ENCODE assay signal across 1 cellular context in the genomic region with DNA sequence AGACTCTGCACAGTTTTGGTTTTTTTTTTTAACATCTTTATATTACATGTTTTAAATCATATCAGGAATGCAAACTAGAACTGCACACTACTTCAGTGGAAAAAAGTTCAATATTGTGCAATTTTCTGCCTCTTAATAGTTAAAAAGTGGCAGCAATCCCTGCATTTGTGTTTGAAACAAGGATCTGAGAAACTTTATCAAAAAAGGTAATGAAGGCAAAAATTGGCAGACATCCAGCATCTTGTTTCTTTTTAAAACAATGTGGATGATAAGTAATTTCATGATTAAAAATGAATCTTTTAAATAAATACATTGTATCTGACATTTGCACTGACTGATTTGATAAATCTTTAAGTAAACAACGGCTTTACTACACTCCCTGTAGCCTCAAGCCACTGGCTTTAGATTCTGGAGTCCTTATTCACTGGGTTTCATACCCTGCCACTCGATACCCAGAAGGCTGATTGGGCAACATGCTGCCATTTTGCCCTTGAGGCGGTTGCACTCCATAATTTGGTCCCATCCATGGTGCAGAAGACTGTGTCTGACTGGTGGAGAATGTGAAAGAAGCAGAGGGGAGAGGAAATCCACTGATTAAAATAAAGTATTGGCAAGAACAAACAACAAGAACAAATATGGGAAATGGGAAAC.
TF ChIP-seq lines count a peak whose summit lies in the region.

No MANE protein-coding gene starts in this region.

TF ChIP-seq in K562, 482 proteins besides CTCF, POLR2A, EP300 and RAD21:
- TF ChIP-seq HDAC3 (IDR thresholded peaks at IDR 0.05; ENCODE audit: borderline replicate concordance, partially characterized antibody) (no peak), L3MBTL2 (IDR thresholded peaks at IDR 0.05) (no peak), NCOA6 (IDR thresholded peaks at IDR 0.05) (no peak), ZNF184 (CRISPR knock-in tag; IDR thresholded peaks at IDR 0.05) (no peak), RAD51 (IDR thresholded peaks at IDR 0.05; ENCODE audit: borderline replicate concordance, low read depth) (no peak), ESRRA (IDR thresholded peaks at IDR 0.05; ENCODE audit: borderline replicate concordance, low read depth) (no peak), NFIC (IDR thresholded peaks at IDR 0.05) (peak; percentile 82), ZNF124 (CRISPR knock-in tag; IDR thresholded peaks at IDR 0.05) (no peak), NFE2L1 (tag; IDR thresholded peaks at IDR 0.05; ENCODE audit: borderline replicate concordance, low read depth) (no peak), ZC3H8 (IDR thresholded peaks at IDR 0.05) (no peak), DPF2 (IDR thresholded peaks at IDR 0.05) (no peak), NFXL1 (CRISPR knock-in tag; IDR thresholded peaks at IDR 0.05) (no peak), ZFP36 (IDR thresholded peaks at IDR 0.05; ENCODE audit: low read depth, low read length, partially characterized antibody) (no peak), SRSF1 (IDR thresholded peaks at IDR 0.05; ENCODE audit: low read depth, low read length) (no peak), CEBPB (tag; IDR thresholded peaks at IDR 0.05) (0 out of 2 replicates have a peak, but pooled peaks have one; percentile 9), ASH1L (IDR thresholded peaks at IDR 0.05; ENCODE audit: borderline replicate concordance, low read depth, partially characterized antibody) (no peak)
- TF ChIP-seq, protein P1, sequence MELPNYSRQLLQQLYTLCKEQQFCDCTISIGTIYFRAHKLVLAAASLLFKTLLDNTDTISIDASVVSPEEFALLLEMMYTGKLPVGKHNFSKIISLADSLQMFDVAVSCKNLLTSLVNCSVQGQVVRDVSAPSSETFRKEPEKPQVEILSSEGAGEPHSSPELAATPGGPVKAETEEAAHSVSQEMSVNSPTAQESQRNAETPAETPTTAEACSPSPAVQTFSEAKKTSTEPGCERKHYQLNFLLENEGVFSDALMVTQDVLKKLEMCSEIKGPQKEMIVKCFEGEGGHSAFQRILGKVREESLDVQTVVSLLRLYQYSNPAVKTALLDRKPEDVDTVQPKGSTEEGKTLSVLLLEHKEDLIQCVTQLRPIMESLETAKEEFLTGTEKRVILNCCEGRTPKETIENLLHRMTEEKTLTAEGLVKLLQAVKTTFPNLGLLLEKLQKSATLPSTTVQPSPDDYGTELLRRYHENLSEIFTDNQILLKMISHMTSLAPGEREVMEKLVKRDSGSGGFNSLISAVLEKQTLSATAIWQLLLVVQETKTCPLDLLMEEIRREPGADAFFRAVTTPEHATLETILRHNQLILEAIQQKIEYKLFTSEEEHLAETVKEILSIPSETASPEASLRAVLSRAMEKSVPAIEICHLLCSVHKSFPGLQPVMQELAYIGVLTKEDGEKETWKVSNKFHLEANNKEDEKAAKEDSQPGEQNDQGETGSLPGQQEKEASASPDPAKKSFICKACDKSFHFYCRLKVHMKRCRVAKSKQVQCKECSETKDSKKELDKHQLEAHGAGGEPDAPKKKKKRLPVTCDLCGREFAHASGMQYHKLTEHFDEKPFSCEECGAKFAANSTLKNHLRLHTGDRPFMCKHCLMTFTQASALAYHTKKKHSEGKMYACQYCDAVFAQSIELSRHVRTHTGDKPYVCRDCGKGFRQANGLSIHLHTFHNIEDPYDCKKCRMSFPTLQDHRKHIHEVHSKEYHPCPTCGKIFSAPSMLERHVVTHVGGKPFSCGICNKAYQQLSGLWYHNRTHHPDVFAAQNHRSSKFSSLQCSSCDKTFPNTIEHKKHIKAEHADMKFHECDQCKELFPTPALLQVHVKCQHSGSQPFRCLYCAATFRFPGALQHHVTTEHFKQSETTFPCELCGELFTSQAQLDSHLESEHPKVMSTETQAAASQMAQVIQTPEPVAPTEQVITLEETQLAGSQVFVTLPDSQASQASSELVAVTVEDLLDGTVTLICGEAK (IDR thresholded peaks at IDR 0.05): peak; percentile 92
- TF ChIP-seq, protein P1 (CRISPR knock-in tag; IDR thresholded peaks at IDR 0.05): peak; percentile 84
- TF ChIP-seq, protein P2, sequence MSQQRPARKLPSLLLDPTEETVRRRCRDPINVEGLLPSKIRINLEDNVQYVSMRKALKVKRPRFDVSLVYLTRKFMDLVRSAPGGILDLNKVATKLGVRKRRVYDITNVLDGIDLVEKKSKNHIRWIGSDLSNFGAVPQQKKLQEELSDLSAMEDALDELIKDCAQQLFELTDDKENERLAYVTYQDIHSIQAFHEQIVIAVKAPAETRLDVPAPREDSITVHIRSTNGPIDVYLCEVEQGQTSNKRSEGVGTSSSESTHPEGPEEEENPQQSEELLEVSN (IDR thresholded peaks at IDR 0.05; ENCODE audit: borderline replicate concordance in 1 of 2, extremely low read depth in 1 of 2, insufficient read depth in 1 of 2, insufficient read length in 1 of 2, low read depth in 1 of 2, low read length in 1 of 2, poor library complexity in 1 of 2, severe bottlenecking in 1 of 2): no peak
- TF ChIP-seq, protein P3, sequence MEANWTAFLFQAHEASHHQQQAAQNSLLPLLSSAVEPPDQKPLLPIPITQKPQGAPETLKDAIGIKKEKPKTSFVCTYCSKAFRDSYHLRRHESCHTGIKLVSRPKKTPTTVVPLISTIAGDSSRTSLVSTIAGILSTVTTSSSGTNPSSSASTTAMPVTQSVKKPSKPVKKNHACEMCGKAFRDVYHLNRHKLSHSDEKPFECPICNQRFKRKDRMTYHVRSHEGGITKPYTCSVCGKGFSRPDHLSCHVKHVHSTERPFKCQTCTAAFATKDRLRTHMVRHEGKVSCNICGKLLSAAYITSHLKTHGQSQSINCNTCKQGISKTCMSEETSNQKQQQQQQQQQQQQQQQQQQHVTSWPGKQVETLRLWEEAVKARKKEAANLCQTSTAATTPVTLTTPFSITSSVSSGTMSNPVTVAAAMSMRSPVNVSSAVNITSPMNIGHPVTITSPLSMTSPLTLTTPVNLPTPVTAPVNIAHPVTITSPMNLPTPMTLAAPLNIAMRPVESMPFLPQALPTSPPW (CRISPR knock-in tag; IDR thresholded peaks at IDR 0.05): no peak
